1 cellular context compared by ENCODE assay signal in the genomic region with DNA sequence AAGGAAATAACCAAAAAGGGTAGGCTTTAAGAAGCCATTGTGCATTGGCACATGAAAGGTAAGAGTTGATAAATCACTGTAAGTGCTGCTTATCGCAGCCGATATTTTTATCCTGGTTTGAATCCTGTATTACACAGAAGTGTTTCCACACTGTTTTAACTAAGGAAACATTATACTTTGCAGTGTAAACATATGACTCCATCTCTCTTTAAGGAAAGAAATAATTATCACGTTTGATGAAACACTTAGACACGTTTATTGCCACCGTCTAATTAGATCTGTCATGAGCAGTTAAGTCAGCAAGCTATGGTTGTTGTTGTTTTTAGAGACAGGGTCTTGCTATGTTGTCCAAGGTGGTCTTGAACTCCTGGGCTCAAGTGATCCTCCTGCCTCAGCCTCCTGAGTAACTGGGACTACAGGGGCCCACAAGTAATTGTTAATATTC.
TF ChIP-seq lines count a peak whose summit lies in the region.

No MANE protein-coding gene starts in this region.

TF ChIP-seq in HEK293, 187 proteins besides CTCF, POLR2A, EP300 and RAD21 (continued from another document and continues in another):
- TF ChIP-seq SP3 (tag by site-specific recombination; IDR thresholded peaks at IDR 0.05) (peak; percentile 37; the same call in 1 of the 2 replicates), ZNF621 (tag by site-specific recombination; IDR thresholded peaks at IDR 0.05) (no peak), ZNF670 (tag by site-specific recombination; IDR thresholded peaks at IDR 0.05; ENCODE audit: low read depth) (no peak), ZNF600 (tag by site-specific recombination; IDR thresholded peaks at IDR 0.05) (peak; percentile 41; the same call in 1 of the 2 replicates), SP7 (tag by site-specific recombination; IDR thresholded peaks at IDR 0.05) (peak; percentile 100), KLF16 (tag by site-specific recombination; IDR thresholded peaks at IDR 0.05) (no peak), ZNF292 (tag by site-specific recombination; IDR thresholded peaks at IDR 0.05; ENCODE audit: borderline replicate concordance, low read depth) (no peak), ZNF837 (tag by site-specific recombination; IDR thresholded peaks at IDR 0.05) (no peak), HOXC10 (CRISPR knock-in tag; IDR thresholded peaks at IDR 0.05) (no peak), ZNF571 (tag by site-specific recombination; IDR thresholded peaks at IDR 0.05) (no peak), KLF8 (tag by site-specific recombination; IDR thresholded peaks at IDR 0.05) (peak; percentile 91), ZNF155 (tag by site-specific recombination; IDR thresholded peaks at IDR 0.05) (no peak), ZNF202 (tag by site-specific recombination; IDR thresholded peaks at IDR 0.05; ENCODE audit: borderline replicate concordance) (no peak), GLI4 (tag by site-specific recombination; IDR thresholded peaks at IDR 0.05) (no peak), ZNF701 (tag by site-specific recombination; IDR thresholded peaks at IDR 0.05) (no peak), MYNN (tag by site-specific recombination; IDR thresholded peaks at IDR 0.05; ENCODE audit: borderline replicate concordance) (no peak), SCRT2 (tag by site-specific recombination; IDR thresholded peaks at IDR 0.05) (no peak), GFI1B (tag by site-specific recombination; IDR thresholded peaks at IDR 0.05) (peak; percentile 79; the same call in 1 of the 2 replicates), ZFHX2 (tag by site-specific recombination; conservative IDR thresholded peaks at IDR 0.05) (no peak), ZNF140 (tag by site-specific recombination; IDR thresholded peaks at IDR 0.05) (no peak), ZFP69B (tag by site-specific recombination; IDR thresholded peaks at IDR 0.05) (0 out of 2 replicates have a peak, but pooled peaks have one; percentile 57), ZNF350 (tag by site-specific recombination; IDR thresholded peaks at IDR 0.05) (no peak), ZNF521 (tag by site-specific recombination; IDR thresholded peaks at IDR 0.05) (no peak), ZNF335 (tag by site-specific recombination; conservative IDR thresholded peaks at IDR 0.05) (no peak), ZNF114 (tag by site-specific recombination; IDR thresholded peaks at IDR 0.05) (no peak), ZNF391 (tag by site-specific recombination; IDR thresholded peaks at IDR 0.05; ENCODE audit: borderline replicate concordance, low read depth) (peak; percentile 91; the same call in 1 of the 2 replicates), ZNF747 (tag by site-specific recombination; IDR thresholded peaks at IDR 0.05) (no peak), SETDB1 (IDR thresholded peaks at IDR 0.05; ENCODE audit: insufficient read length, low read length) (no peak), YY1 (tag by site-specific recombination; IDR thresholded peaks at IDR 0.05) (no peak), ZNF433 (tag by site-specific recombination; IDR thresholded peaks at IDR 0.05; ENCODE audit: low read depth) (no peak), ZNF138 (tag by site-specific recombination; IDR thresholded peaks at IDR 0.05; ENCODE audit: borderline replicate concordance) (no peak), ZNF169 (tag by site-specific recombination; IDR thresholded peaks at IDR 0.05) (no peak), ZEB2 (tag by site-specific recombination; IDR thresholded peaks at IDR 0.05) (peak; percentile 94), ZNF121 (tag by site-specific recombination; IDR thresholded peaks at IDR 0.05) (peak; percentile 97), BCL11B (tag by site-specific recombination; IDR thresholded peaks at IDR 0.05; ENCODE audit: low read depth) (peak; percentile 75; the same call in 1 of the 2 replicates), ZNF324 (tag by site-specific recombination; IDR thresholded peaks at IDR 0.05) (peak; percentile 72; the same call in 1 of the 2 replicates), ZNF544 (tag by site-specific recombination; IDR thresholded peaks at IDR 0.05) (no peak), ZSCAN4 (tag by site-specific recombination; IDR thresholded peaks at IDR 0.05) (peak; percentile 35; the same call in 1 of the 2 replicates), ZNF211 (tag by site-specific recombination; IDR thresholded peaks at IDR 0.05; ENCODE audit: low read depth) (no peak), INSM2 (tag by site-specific recombination; IDR thresholded peaks at IDR 0.05) (peak; percentile 94), ZBTB26 (tag by site-specific recombination; optimal IDR thresholded peaks at IDR 0.05) (no peak), KLF1 (tag by site-specific recombination; IDR thresholded peaks at IDR 0.05) (no peak), YY2 (tag by site-specific recombination; IDR thresholded peaks at IDR 0.05) (no peak), ZNF610 (tag by site-specific recombination; IDR thresholded peaks at IDR 0.05; ENCODE audit: borderline replicate concordance) (no peak), ZNF664 (tag by site-specific recombination; IDR thresholded peaks at IDR 0.05) (no peak), ZNF555 (tag by site-specific recombination; conservative IDR thresholded peaks at IDR 0.05) (no peak), HOXA7 (CRISPR knock-in tag; IDR thresholded peaks at IDR 0.05; ENCODE audit: borderline replicate concordance) (no peak), PRDM1 (tag by site-specific recombination; IDR thresholded peaks at IDR 0.05) (no peak), ZNF561 (tag by site-specific recombination; IDR thresholded peaks at IDR 0.05; ENCODE audit: borderline replicate concordance) (peak; percentile 44; the same call in 1 of the 2 replicates), ZBTB1 (tag by site-specific recombination; IDR thresholded peaks at IDR 0.05) (0 out of 2 replicates have a peak, but pooled peaks have one; percentile 74), ZNF133 (tag by site-specific recombination; IDR thresholded peaks at IDR 0.05) (no peak)
- TF ChIP-seq, protein P1, sequence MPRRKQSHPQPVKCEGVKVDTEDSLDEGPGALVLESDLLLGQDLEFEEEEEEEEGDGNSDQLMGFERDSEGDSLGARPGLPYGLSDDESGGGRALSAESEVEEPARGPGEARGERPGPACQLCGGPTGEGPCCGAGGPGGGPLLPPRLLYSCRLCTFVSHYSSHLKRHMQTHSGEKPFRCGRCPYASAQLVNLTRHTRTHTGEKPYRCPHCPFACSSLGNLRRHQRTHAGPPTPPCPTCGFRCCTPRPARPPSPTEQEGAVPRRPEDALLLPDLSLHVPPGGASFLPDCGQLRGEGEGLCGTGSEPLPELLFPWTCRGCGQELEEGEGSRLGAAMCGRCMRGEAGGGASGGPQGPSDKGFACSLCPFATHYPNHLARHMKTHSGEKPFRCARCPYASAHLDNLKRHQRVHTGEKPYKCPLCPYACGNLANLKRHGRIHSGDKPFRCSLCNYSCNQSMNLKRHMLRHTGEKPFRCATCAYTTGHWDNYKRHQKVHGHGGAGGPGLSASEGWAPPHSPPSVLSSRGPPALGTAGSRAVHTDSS (tag by site-specific recombination; IDR thresholded peaks at IDR 0.05), result no peak
- TF ChIP-seq, protein P2, sequence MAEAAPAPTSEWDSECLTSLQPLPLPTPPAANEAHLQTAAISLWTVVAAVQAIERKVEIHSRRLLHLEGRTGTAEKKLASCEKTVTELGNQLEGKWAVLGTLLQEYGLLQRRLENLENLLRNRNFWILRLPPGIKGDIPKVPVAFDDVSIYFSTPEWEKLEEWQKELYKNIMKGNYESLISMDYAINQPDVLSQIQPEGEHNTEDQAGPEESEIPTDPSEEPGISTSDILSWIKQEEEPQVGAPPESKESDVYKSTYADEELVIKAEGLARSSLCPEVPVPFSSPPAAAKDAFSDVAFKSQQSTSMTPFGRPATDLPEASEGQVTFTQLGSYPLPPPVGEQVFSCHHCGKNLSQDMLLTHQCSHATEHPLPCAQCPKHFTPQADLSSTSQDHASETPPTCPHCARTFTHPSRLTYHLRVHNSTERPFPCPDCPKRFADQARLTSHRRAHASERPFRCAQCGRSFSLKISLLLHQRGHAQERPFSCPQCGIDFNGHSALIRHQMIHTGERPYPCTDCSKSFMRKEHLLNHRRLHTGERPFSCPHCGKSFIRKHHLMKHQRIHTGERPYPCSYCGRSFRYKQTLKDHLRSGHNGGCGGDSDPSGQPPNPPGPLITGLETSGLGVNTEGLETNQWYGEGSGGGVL (tag by site-specific recombination; IDR thresholded peaks at IDR 0.05), result no peak
- TF ChIP-seq, protein P3, sequence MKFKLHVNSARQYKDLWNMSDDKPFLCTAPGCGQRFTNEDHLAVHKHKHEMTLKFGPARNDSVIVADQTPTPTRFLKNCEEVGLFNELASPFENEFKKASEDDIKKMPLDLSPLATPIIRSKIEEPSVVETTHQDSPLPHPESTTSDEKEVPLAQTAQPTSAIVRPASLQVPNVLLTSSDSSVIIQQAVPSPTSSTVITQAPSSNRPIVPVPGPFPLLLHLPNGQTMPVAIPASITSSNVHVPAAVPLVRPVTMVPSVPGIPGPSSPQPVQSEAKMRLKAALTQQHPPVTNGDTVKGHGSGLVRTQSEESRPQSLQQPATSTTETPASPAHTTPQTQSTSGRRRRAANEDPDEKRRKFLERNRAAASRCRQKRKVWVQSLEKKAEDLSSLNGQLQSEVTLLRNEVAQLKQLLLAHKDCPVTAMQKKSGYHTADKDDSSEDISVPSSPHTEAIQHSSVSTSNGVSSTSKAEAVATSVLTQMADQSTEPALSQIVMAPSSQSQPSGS (tag by site-specific recombination; IDR thresholded peaks at IDR 0.05; ENCODE audit: low read depth), result no peak
- TF ChIP-seq, protein P4, sequence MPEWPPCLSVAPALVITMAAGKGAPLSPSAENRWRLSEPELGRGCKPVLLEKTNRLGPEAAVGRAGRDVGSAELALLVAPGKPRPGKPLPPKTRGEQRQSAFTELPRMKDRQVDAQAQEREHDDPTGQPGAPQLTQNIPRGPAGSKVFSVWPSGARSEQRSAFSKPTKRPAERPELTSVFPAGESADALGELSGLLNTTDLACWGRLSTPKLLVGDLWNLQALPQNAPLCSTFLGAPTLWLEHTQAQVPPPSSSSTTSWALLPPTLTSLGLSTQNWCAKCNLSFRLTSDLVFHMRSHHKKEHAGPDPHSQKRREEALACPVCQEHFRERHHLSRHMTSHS (tag by site-specific recombination; IDR thresholded peaks at IDR 0.05), result no peak
